Comparison of ENCODE assay signal across 8 cellular contexts in the genomic region with DNA sequence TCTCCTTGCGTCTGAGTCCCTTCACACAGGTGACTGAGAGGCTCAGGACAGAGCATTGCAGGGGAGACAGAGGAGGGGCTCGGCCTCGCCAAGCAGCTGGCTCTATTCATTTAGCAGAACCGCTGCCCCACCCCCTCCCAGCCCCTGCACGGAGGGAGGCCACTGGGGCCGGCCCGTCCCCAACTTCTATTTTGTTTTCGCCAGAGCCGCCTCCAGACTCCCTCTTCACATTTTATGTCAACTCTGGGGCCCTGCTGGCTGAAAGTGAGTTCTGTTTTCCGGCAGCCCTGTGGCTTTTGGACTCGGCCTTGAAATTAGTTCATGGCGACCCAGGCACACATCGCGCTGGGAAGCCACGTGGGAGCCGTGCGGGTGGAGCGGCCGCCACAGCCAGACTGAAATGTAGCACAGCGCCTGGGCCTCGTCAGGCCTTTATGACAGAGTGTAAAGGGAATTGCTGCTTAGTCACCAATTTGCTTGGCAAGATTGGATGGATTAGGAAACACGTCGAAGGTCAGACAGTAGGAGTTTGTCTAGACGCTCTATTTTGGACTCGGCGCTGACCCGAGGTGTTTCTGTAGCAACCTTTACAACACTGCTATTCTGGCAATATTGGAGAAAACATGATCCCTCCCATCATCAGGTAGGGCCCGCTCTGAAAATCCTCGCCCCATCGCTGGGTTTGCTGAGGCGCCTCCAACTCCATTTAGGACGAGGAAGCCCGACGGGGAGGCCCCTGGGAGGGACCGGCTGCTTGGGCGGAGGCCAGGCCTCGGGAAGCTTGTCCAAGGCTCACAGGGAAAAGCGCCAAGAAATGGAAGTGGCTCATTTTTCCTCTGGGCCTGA.
A peak's percentile ranks its signal among the peaks of the same experiment; 100 is the strongest.
DNase-seq lines count a peak whose midpoint lies in the region; ATAC-seq and TF ChIP-seq lines count a peak whose summit lies in the region.

No MANE protein-coding gene starts in this region.

- H3K9me3 ChIP-seq in right cardiac atrium (ENCODE audit: control insufficient read depth, low read length) = no peaks in the 10 kb centered on the region

- ATAC-seq in right cardiac atrium (peak; percentile 91 to 94), sciatic nerve (peak; percentile 95)

- intact Hi-C loops in right cardiac atrium (cut with DNase I) = no loop called here
- intact Hi-C loops in sciatic nerve (cut with DNase I) = no loop called here

- H3K27me3 ChIP-seq in right cardiac atrium (ENCODE audit: control insufficient read depth, insufficient read depth) = no peaks in the 10 kb centered on the region

- TF ChIP-seq CTCF in astrocyte of the cerebellum (IDR thresholded peaks at IDR 0.05; ENCODE audit: low read depth, low read length, missing control alignments) = no peak

- DNase-seq in G401 (ENCODE audit: low spot score) (peak; percentile 11), astrocyte of the cerebellum (ENCODE audit: low read depth) (peak; percentile 74), right cardiac atrium (peak; percentile 94 to 97 (median 95)), sciatic nerve (ENCODE audit: low spot score) (peak; percentile 89), NCI-H128 (lab: John Stamatoyannopoulos, UW; ENCODE audit: unreplicated experiment) (no peak), HEK293T (ENCODE audit: extremely low spot score) (no peak), NCI-H345 treated with DMSO at 0.1 percent for 48 hours (lab: John Stamatoyannopoulos, UW; ENCODE audit: unreplicated experiment) (no peak), COLO829 (ENCODE audit: low spot score) (no peak)

- in situ Hi-C loops in G401 (cut with HindIII; ENCODE audit: low sequenced_read_pairs) = loop anchor here (5.0 to 10.0 kb wide), 2 partner anchors 52 to 204 kb away; no protein-coding TSS in a partner anchor
- in situ Hi-C loops in astrocyte of the cerebellum (cut with HindIII; ENCODE audit: low sequenced_read_pairs) = loop anchor here (5.0 kb wide), 2 partner anchors 52 to 87 kb away; no protein-coding TSS in a partner anchor

- 34% methylated on average over 38 of the region's 38 CpGs for WGBS in right cardiac atrium

- peak overlapping the region; percentile 8 for H3K27ac ChIP-seq in right cardiac atrium (ENCODE audit: low read length)

- H3K4me1 ChIP-seq in right cardiac atrium (ENCODE audit: control insufficient read depth, insufficient read depth, low read length) = peaks cover 5% of the 10 kb centered on the region

- no peak overlapping the region for H3K4me3 ChIP-seq in astrocyte of the cerebellum (ENCODE audit: low read depth, low read length)
- H3K4me3 ChIP-seq in right cardiac atrium (ENCODE audit: low read length) = no peak overlapping the region

- POLR2A ChIA-PET in HEK293T (lab: Yijun Ruan, JAX) = no interaction called here

- CTCF ChIA-PET in HEK293T (lab: Yijun Ruan, JAX) = no interaction called here

TF ChIP-seq in HEK293T, 16 proteins besides CTCF, POLR2A, EP300 and RAD21:
- TF ChIP-seq ARNT (IDR thresholded peaks at IDR 0.05) (no peak), FOXK2 (IDR thresholded peaks at IDR 0.05) (no peak), LEF1 (IDR thresholded peaks at IDR 0.05; ENCODE audit: borderline replicate concordance) (no peak), BHLHE40 (IDR thresholded peaks at IDR 0.05; ENCODE audit: borderline replicate concordance) (no peak), SP1 (IDR thresholded peaks at IDR 0.05) (no peak), TARDBP (IDR thresholded peaks at IDR 0.05) (no peak), CTBP1 (IDR thresholded peaks at IDR 0.05; ENCODE audit: borderline replicate concordance) (no peak), FOXA1 (IDR thresholded peaks at IDR 0.05) (no peak), ZNF384 (IDR thresholded peaks at IDR 0.05) (no peak), L3MBTL2 (conservative IDR thresholded peaks at IDR 0.05) (no peak), FOXM1 (IDR thresholded peaks at IDR 0.05; ENCODE audit: borderline replicate concordance) (no peak), NFRKB (IDR thresholded peaks at IDR 0.05) (no peak), SUZ12 (IDR thresholded peaks at IDR 0.05) (no peak), ELF4 (IDR thresholded peaks at IDR 0.05) (no peak), HDGF (IDR thresholded peaks at IDR 0.05; ENCODE audit: borderline replicate concordance) (no peak)
- TF ChIP-seq, protein P1, sequence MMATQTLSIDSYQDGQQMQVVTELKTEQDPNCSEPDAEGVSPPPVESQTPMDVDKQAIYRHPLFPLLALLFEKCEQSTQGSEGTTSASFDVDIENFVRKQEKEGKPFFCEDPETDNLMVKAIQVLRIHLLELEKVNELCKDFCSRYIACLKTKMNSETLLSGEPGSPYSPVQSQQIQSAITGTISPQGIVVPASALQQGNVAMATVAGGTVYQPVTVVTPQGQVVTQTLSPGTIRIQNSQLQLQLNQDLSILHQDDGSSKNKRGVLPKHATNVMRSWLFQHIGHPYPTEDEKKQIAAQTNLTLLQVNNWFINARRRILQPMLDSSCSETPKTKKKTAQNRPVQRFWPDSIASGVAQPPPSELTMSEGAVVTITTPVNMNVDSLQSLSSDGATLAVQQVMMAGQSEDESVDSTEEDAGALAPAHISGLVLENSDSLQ (IDR thresholded peaks at IDR 0.05) = no peak
TF ChIP-seq in HEK293T: peak in this region for 0.

Comparison
In these comparisons a context has a peak if more than half of its experiments do, and no peak if none do; other contexts are left out.
1. DNase-seq: peak in G401 (single experiment), astrocyte of the cerebellum (single experiment), right cardiac atrium (3 of 3) and sciatic nerve (single experiment); none in NCI-H128 (single experiment), HEK293T (single experiment), NCI-H345 treated with DMSO at 0.1 percent for 48 hours (single experiment) and COLO829 (single experiment).